8 cellular contexts compared by ENCODE assay signal in the genomic region with DNA sequence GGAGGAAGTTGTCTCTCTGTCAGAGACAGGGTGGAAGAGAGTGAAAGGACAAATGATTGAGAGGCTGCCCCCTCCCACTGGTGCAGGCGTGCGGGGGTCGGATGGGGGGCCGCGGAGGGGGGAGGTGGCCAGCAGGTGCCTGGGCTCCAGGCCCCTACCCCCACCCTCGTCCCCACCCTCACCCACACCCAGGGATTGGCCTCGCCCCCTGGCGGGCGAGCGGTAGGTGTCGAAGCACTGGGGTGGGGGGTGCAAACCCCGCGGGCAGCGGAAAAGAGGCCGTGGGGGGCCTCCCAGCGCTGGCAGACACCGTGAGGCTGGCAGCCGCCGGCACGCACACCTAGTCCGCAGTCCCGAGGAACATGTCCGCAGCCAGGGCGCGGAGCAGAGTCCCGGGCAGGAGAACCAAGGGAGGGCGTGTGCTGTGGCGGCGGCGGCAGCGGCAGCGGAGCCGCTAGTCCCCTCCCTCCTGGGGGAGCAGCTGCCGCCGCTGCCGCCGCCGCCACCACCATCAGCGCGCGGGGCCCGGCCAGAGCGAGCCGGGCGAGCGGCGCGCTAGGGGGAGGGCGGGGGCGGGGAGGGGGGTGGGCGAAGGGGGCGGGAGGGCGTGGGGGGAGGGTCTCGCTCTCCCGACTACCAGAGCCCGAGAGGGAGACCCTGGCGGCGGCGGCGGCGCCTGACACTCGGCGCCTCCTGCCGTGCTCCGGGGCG. TPM values are rescaled to one million over a fixed set of nuclear protein-coding genes. Genes with fewer than 3 reads are reported as not detected.
DNase-seq lines count a peak whose midpoint lies in the region; ATAC-seq and TF ChIP-seq lines count a peak whose summit lies in the region.

A gene (plus strand): TSS at position 682 of the 711 bp plus-strand sequence. CDS start 32 bp downstream, outside the sequence.

- DNase-seq in DND-41 (peak; percentile 83), IMR-90 (peak; percentile 26), SJSA1 (ENCODE audit: low read depth in 1 of 2, low spot score in 2 of 2) (peak; percentile 63 to 72), germinal center (ENCODE audit: low spot score) (peak; percentile 90), occipital lobe (lab: John Stamatoyannopoulos, UW) (peak; percentile 74), testis (peak; percentile 85)
- peak; percentile 87 for DNase-seq in activated naive CD4-positive, alpha-beta T cell treated with anti-CD3 and anti-CD28 coated beads for 36 hours

- H3K4me2 ChIP-seq in DND-41 (ENCODE audit: insufficient read depth, low read length) = peak within 1 kb of the TSS; percentile 95
- H3K4me2 ChIP-seq in IMR-90 (ENCODE audit: low read depth, low read length) = peak within 1 kb of the TSS; percentile 93

- no peak within 1 kb of the TSS; a peak in 1 of 4 replicates for H4K8ac ChIP-seq in IMR-90 (ENCODE audit: low read depth in 2 of 2, low read length in 2 of 2)

- no peak for TF ChIP-seq POLR2A in IMR-90 (IDR thresholded peaks at IDR 0.05; ENCODE audit: low read depth, low read length)
- no peak for TF ChIP-seq POLR2A in testis (IDR thresholded peaks at IDR 0.05)

- peak; percentile 67 for TF ChIP-seq CTCF in DND-41 (IDR thresholded peaks at IDR 0.05; ENCODE audit: borderline replicate concordance, extremely low read depth, low read length, poor library complexity, severe bottlenecking)
- peak; percentile 46 for TF ChIP-seq CTCF in IMR-90 (conservative IDR thresholded peaks at IDR 0.05; ENCODE audit: low read depth, low read length)
- TF ChIP-seq CTCF in testis (IDR thresholded peaks at IDR 0.05) = peak; percentile 12 to 70 (median 47)

- ATAC-seq in DND-41 (ENCODE audit: insufficient read depth, low read depth) = peak; percentile 75
- peak; percentile 50 for ATAC-seq in GM21423 (IDR thresholded peaks at IDR 0.05; ENCODE audit: unreplicated experiment)
- peak; percentile 73 for ATAC-seq in IMR-90 (ENCODE audit: low read depth)

- H3K9me3 ChIP-seq in DND-41 (ENCODE audit: insufficient read depth, low read length, severe bottlenecking) (no peaks in the 10 kb centered on the region), IMR-90 (ENCODE audit: control insufficient read depth, insufficient read depth, low read length) (no peaks in the 10 kb centered on the region), SJSA1 (replicated peaks) (no peaks in the 10 kb centered on the region), testis (no peaks in the 10 kb centered on the region)

- H3K4ac ChIP-seq in IMR-90 (ENCODE audit: low read depth, low read length) = no peak within 1 kb of the TSS; the same call in 1 of the 2 replicates

- no peak within 1 kb of the TSS for H4K5ac ChIP-seq in IMR-90 (ENCODE audit: low read depth, low read length)

- H2BK5ac ChIP-seq in IMR-90 (ENCODE audit: low read depth, low read length, poor library complexity, severe bottlenecking) = peak within 1 kb of the TSS; percentile 83

- dilution Hi-C loops in IMR-90 (cut with HindIII; ENCODE audit: low sequenced_read_pairs, unreplicated experiment) = no loop called here

- H3K18ac ChIP-seq in IMR-90 (ENCODE audit: low read depth, low read length) = no peak within 1 kb of the TSS; the same call in 1 of the 2 replicates

- no peaks in the 10 kb centered on the region for H3K9me1 ChIP-seq in IMR-90 (ENCODE audit: insufficient read depth, low read length)

- H3K9me3 Mint-ChIP-seq in activated naive CD4-positive, alpha-beta T cell treated with anti-CD3 and anti-CD28 coated beads for 36 hours = no peaks in the 10 kb centered on the region

- no peak for TF ChIP-seq RAD21 in IMR-90 (IDR thresholded peaks at IDR 0.05; ENCODE audit: low read length)

- H2AFZ ChIP-seq in DND-41 (ENCODE audit: low read depth, low read length) (peak within 1 kb of the TSS; percentile 86), IMR-90 (replicated peaks; ENCODE audit: low read length, poor library complexity) (peak within 1 kb of the TSS; percentile 95)

- H2BK15ac ChIP-seq in IMR-90 (ENCODE audit: low read depth, low read length) = no peak within 1 kb of the TSS; the same call in 2 of the 3 replicates

- WGBS in IMR-90 (ENCODE audit: extremely low coverage in 2 of 2, insufficient read length in 1 of 2), 2 experiments = 0% methylated on average over 11 of the region's 66 CpGs; no CpG with 5 or more reads in 1 of the 2 experiments
- 1 to 2% methylated on average over 20 to 42 of the region's 66 CpGs for WGBS in testis, 2 donors

- intact Hi-C loops in IMR-90 (cut with micrococcal nuclease) (loop anchor here (1.0 to 10.0 kb wide), 5 partner anchors 73 to 305 kb away; a partner anchor contains a TSS), testis (cut with DNase I; ENCODE audit: low total_unique reads) (no loop called here)
- intact Hi-C loops in activated naive CD4-positive, alpha-beta T cell treated with anti-CD3 and anti-CD28 coated beads for 36 hours (cut with micrococcal nuclease) = loop anchor here (1.0 to 5.0 kb wide), 7 partner anchors 65 to 1168 kb away; a partner anchor contains a TSS

- H3K14ac ChIP-seq in IMR-90 (replicated peaks; ENCODE audit: low read depth, low read length) = no peak within 1 kb of the TSS

- H4K20me1 ChIP-seq in DND-41 (ENCODE audit: insufficient read depth, low read length) = peaks cover 3% of the 10 kb centered on the region; the same call in 1 of the 2 replicates
- peaks cover 3% of the 10 kb centered on the region for H4K20me1 ChIP-seq in IMR-90 (ENCODE audit: insufficient read depth, low read length)

- H3K79me1 ChIP-seq in IMR-90 (ENCODE audit: low read depth in 1 of 2, low read length in 2 of 2) = peaks cover 0 to 4% of the 10 kb centered on the region in 2 experiments; a peak in 2 of 4 replicates

- H3K27ac ChIP-seq in DND-41 (ENCODE audit: low read length) (peak within 1 kb of the TSS; percentile 74), IMR-90 (ENCODE audit: insufficient read depth, low read length) (peak within 1 kb of the TSS; percentile 69), SJSA1 (peak within 1 kb of the TSS; percentile 58; the same call in 1 of the 2 replicates), testis (peak within 1 kb of the TSS; percentile 96 to 97)

- in situ Hi-C loops in IMR-90 (cut with MboI; ENCODE audit: low sequenced_read_pairs) = no loop called here

- H3K27me3 ChIP-seq in DND-41 (ENCODE audit: insufficient read depth, low read length, poor library complexity) = peaks cover 11% of the 10 kb centered on the region
- no peaks in the 10 kb centered on the region for H3K27me3 ChIP-seq in IMR-90 (ENCODE audit: control insufficient read depth, insufficient read depth, low read length)
- H3K27me3 ChIP-seq in SJSA1 (replicated peaks) = no peaks in the 10 kb centered on the region
- no peaks in the 10 kb centered on the region for H3K27me3 ChIP-seq in testis

- CTCF ChIA-PET in IMR-90 (lab: Yijun Ruan, JAX) = interaction anchor here (0.9 to 1.1 kb wide), 2 partner anchors 115 to 147 kb away, joined by 3 to 4 read pairs; a partner anchor contains a TSS
- CTCF ChIA-PET in activated naive CD4-positive, alpha-beta T cell treated with anti-CD3 and anti-CD28 coated beads for 36 hours (lab: Charles Lee) = interaction anchor here (0.7 to 1.4 kb wide), 3 partner anchors 15 to 95 kb away, joined by 3 to 4 read pairs (median 3); no protein-coding TSS in a partner anchor

- peaks cover 49% of the 10 kb centered on the region for H3K4me1 ChIP-seq in DND-41 (ENCODE audit: insufficient read depth, low read length)
- no peaks in the 10 kb centered on the region; the same call in 1 of the 2 replicates for H3K4me1 ChIP-seq in IMR-90 (ENCODE audit: control insufficient read depth, insufficient read depth, low read length)
- peaks cover 9% of the 10 kb centered on the region for H3K4me1 ChIP-seq in SJSA1 (replicated peaks)
- no peaks in the 10 kb centered on the region for H3K4me1 ChIP-seq in testis

- no peak within 1 kb of the TSS for H3K56ac ChIP-seq in IMR-90 (ENCODE audit: extremely low read depth, insufficient read depth, low read length)

- H3K27ac Mint-ChIP-seq in activated naive CD4-positive, alpha-beta T cell treated with anti-CD3 and anti-CD28 coated beads for 36 hours = peak within 1 kb of the TSS; percentile 92

- peak within 1 kb of the TSS; percentile 68 for H2AK9ac ChIP-seq in IMR-90 (replicated peaks; ENCODE audit: low read depth, low read length, poor library complexity)

- H2BK120ac ChIP-seq in IMR-90 (ENCODE audit: low read depth, low read length) = peak within 1 kb of the TSS; percentile 67; the same call in 1 of the 2 replicates

- peaks cover 7% of the 10 kb centered on the region for H3K79me2 ChIP-seq in DND-41 (ENCODE audit: insufficient read depth, low read length)

- POLR2A ChIA-PET in IMR-90 (lab: Charles Lee; ENCODE audit: unreplicated experiment) = no interaction called here

- no peak within 1 kb of the TSS for H2AK5ac ChIP-seq in IMR-90 (ENCODE audit: low read depth, low read length)

- BruUV-seq in IMR-90 (replicated peaks; lab: Mats Ljungman, UMichigan) = no TSS peak

- H3K36me3 ChIP-seq in DND-41 (ENCODE audit: insufficient read depth, low read length) = no peaks in the 10 kb centered on the region
- H3K36me3 ChIP-seq in IMR-90 (ENCODE audit: control insufficient read depth, insufficient read depth, low read length) = no peaks in the 10 kb centered on the region
- H3K36me3 ChIP-seq in SJSA1 = no peaks in the 10 kb centered on the region
- no peaks in the 10 kb centered on the region for H3K36me3 ChIP-seq in testis (ENCODE audit: low read depth, missing control alignments)

- H4K91ac ChIP-seq in IMR-90 (ENCODE audit: insufficient read depth, low read depth, low read length) = no peak within 1 kb of the TSS

- H3K4me3 ChIP-seq in DND-41 (ENCODE audit: low read depth in 1 of 2, low read length in 2 of 2) (peak within 1 kb of the TSS; percentile 74 to 85), IMR-90 (ENCODE audit: insufficient read depth, low read depth, low read length) (peak within 1 kb of the TSS; percentile 90), SJSA1 (peak within 1 kb of the TSS; percentile 82), testis (peak within 1 kb of the TSS; percentile 80 to 89)

- H3K9ac ChIP-seq in DND-41 (ENCODE audit: low read depth, low read length) (peak within 1 kb of the TSS; percentile 70), IMR-90 (ENCODE audit: low read depth, low read length) (peak within 1 kb of the TSS; percentile 67)

- no peaks in the 10 kb centered on the region for H3K36me3 Mint-ChIP-seq in activated naive CD4-positive, alpha-beta T cell treated with anti-CD3 and anti-CD28 coated beads for 36 hours (ENCODE audit: low read depth)

- no peaks in the 10 kb centered on the region for H3K27me3 Mint-ChIP-seq in activated naive CD4-positive, alpha-beta T cell treated with anti-CD3 and anti-CD28 coated beads for 36 hours (ENCODE audit: low read depth)

- H3K23ac ChIP-seq in IMR-90 (ENCODE audit: low read depth, low read length) = peak within 1 kb of the TSS; percentile 74

- H3K4me3 Mint-ChIP-seq in activated naive CD4-positive, alpha-beta T cell treated with anti-CD3 and anti-CD28 coated beads for 36 hours = peak within 1 kb of the TSS; percentile 95

- peaks cover 42% of the 10 kb centered on the region for H3K4me1 Mint-ChIP-seq in activated naive CD4-positive, alpha-beta T cell treated with anti-CD3 and anti-CD28 coated beads for 36 hours (ENCODE audit: low read depth)

- no peak within 1 kb of the TSS for H2BK20ac ChIP-seq in IMR-90 (ENCODE audit: low read depth, low read length)

RNA-seq across cellular contexts. Expression of the gene that starts here (rescaled TPM):
- total RNA-seq in IMR-90 (2012; rRNA removed) (2.2 and 3.1 TPM in 2 replicates), occipital lobe (14.2 TPM), testis (1 to 10 TPM; 6.5 to 9.9 TPM)
- polyA plus RNA-seq in IMR-90 (2012; rRNA removed) (1.6 and 2.0 TPM in 2 replicates), testis (ENCODE audit: insufficient read depth, low read depth, low replicate concordance) (5.3 TPM)
- 0.32 and 0.34 TPM in 2 replicates for polyA plus RNA-seq in IMR-90 (2012; cell fraction: cytosol; rRNA removed)
- 0.34 and 2.8 TPM in 2 replicates for polyA plus RNA-seq in IMR-90 (2012; cell fraction: nucleus; rRNA removed; ENCODE audit: low replicate concordance)
- total RNA-seq in SJSA1 (2014; rRNA removed; shearing (Covaris generic)) = 8.0 and 11.2 TPM in 2 replicates
- 10 to 100 TPM in 1 of 2 experiments, 1 to 10 TPM in 1; 9.4 to 11.5 TPM for total RNA-seq in activated naive CD4-positive, alpha-beta T cell treated with anti-CD3 and anti-CD28 coated beads for 36 hours

Comparison
In these comparisons a context has a peak if more than half of its experiments do, and no peak if none do; other contexts are left out.
1. Peak in every context shown above with its lines: DNase-seq, ATAC-seq, H3K4me3 ChIP-seq and H3K27ac ChIP-seq.
2. DNase-seq: peak in every context shown above with its lines; median percentile 90 in germinal center; 87 in activated naive CD4-positive, alpha-beta T cell treated with anti-CD3 and anti-CD28 coated beads for 36 hours; 85 in testis; 83 in DND-41; 74 in occipital lobe; 68 in SJSA1; 26 in IMR-90.